ENCODE assay signal across 22 cellular contexts in genomic region chr12:120708646-120709045, GRCh38. TPM values are rescaled to one million over a fixed set of nuclear protein-coding genes. Genes with fewer than 3 reads are reported as not detected.
DNase-seq lines count a peak whose midpoint lies in the region; ATAC-seq and TF ChIP-seq lines count a peak whose summit lies in the region.
"Had no signal": no experiment of that assay in that cellular context is flagged by ENCODE, and none has a peak within 500 bp of the region (broad histone marks: within the 10 kb centered on the region; RNA-seq: fewer than 3 reads in every experiment).

No MANE protein-coding gene starts in this region.

- TF ChIP-seq CTCF in type B pancreatic cell (conservative IDR thresholded peaks at IDR 0.05) = no peak

- peak overlapping the region; percentile 30 for H3K4me3 Mint-ChIP-seq in activated naive CD8-positive, alpha-beta T cell
- H3K4me3 Mint-ChIP-seq in activated naive CD8-positive, alpha-beta T cell treated with anti-CD3 and anti-CD28 coated beads, Interleukin-2, amount 50 U/mL, for 24 hours = no peak overlapping the region
- H3K4me3 Mint-ChIP-seq in T-cell (peak overlapping the region in 2 of 3 donors; percentile 28 to 31), immature natural killer cell (peak overlapping the region in 3 of 5 donors; percentile 35 to 83 (median 50)), type B pancreatic cell (peak overlapping the region; percentile 52)
- H3K4me3 Mint-ChIP-seq: activated CD4-positive, alpha-beta T cell treated with anti-CD3 and anti-CD28 coated beads for 36 hours had no signal

- CTCF ChIA-PET in T-cell (lab: Charles Lee) = no interaction called here

- H3K27ac Mint-ChIP-seq in activated naive CD8-positive, alpha-beta T cell = no peak overlapping the region
- no peak overlapping the region for H3K27ac Mint-ChIP-seq in activated naive CD8-positive, alpha-beta T cell treated with anti-CD3 and anti-CD28 coated beads, Interleukin-2, amount 50 U/mL, for 24 hours
- peak overlapping the region in 1 of 2 donors; percentile 7 for H3K27ac Mint-ChIP-seq in T-cell
- peak overlapping the region in 2 of 6 donors; percentile 34 to 83 for H3K27ac Mint-ChIP-seq in immature natural killer cell
- peak overlapping the region; percentile 48 for H3K27ac Mint-ChIP-seq in type B pancreatic cell
- H3K27ac Mint-ChIP-seq: activated CD4-positive, alpha-beta T cell treated with anti-CD3 and anti-CD28 coated beads for 36 hours; activated naive CD4-positive, alpha-beta T cell treated with anti-CD3 and anti-CD28 coated beads, Interleukin-2, amount 50 U/mL, for 24 hours had no signal

- H3K4me1 Mint-ChIP-seq in activated naive CD8-positive, alpha-beta T cell (ENCODE audit: low read depth) = peaks cover 29% of the 10 kb centered on the region
- peaks cover 25% of the 10 kb centered on the region for H3K4me1 Mint-ChIP-seq in activated naive CD8-positive, alpha-beta T cell treated with anti-CD3 and anti-CD28 coated beads, Interleukin-2, amount 50 U/mL, for 24 hours
- H3K4me1 Mint-ChIP-seq in T-cell = peaks cover 29 to 38% (median 32%) of the 10 kb centered on the region in 3 donors
- peaks cover 28 to 29% of the 10 kb centered on the region in 2 donors for H3K4me1 Mint-ChIP-seq in immature natural killer cell
- H3K4me1 Mint-ChIP-seq in type B pancreatic cell (ENCODE audit: unreplicated experiment) = peaks cover 31% of the 10 kb centered on the region

- no peak for DNase-seq in activated naive CD8-positive, alpha-beta T cell treated with anti-CD3 and anti-CD28 coated beads, Interleukin-2, amount 50 U/mL, for 24 hours
- DNase-seq in T-cell (no peak), immature natural killer cell (no peak), type B pancreatic cell (ENCODE audit: extremely low spot score, unreplicated experiment) (no peak), epidermal melanocyte (ENCODE audit: insufficient read length, low spot score) (no peak), left colon (no peak)
- DNase-seq: ACHN; activated CD4-positive, alpha-beta T cell treated with anti-CD3 and anti-CD28 coated beads for 36 hours; activated T-cell treated with anti-CD3 and anti-CD28 coated beads, Interleukin-2, amount 50 U/mL, for 48 hours; DMS 273 treated with DMSO at 0.1 percent for 48 hours; head of caudate nucleus; left cardiac atrium; mesenchymal stem cell; MM.1S; NCI-H1436; NCI-H510A; occipital lobe; PC-3 had no signal

- no peaks in the 10 kb centered on the region for H3K27me3 Mint-ChIP-seq in activated naive CD8-positive, alpha-beta T cell
- H3K27me3 Mint-ChIP-seq in activated naive CD8-positive, alpha-beta T cell treated with anti-CD3 and anti-CD28 coated beads, Interleukin-2, amount 50 U/mL, for 24 hours = no peaks in the 10 kb centered on the region
- H3K27me3 Mint-ChIP-seq in T-cell (no peaks in the 10 kb centered on the region), immature natural killer cell (ENCODE audit: low read depth in 3 of 3) (no peaks in the 10 kb centered on the region), type B pancreatic cell (no peaks in the 10 kb centered on the region)
- H3K27me3 Mint-ChIP-seq: activated CD4-positive, alpha-beta T cell treated with anti-CD3 and anti-CD28 coated beads for 36 hours; activated naive CD4-positive, alpha-beta T cell treated with anti-CD3 and anti-CD28 coated beads, Interleukin-2, amount 50 U/mL, for 24 hours had no signal

- no peaks in the 10 kb centered on the region for H3K9me3 Mint-ChIP-seq in activated naive CD8-positive, alpha-beta T cell (ENCODE audit: low read depth)
- H3K9me3 Mint-ChIP-seq in activated naive CD8-positive, alpha-beta T cell treated with anti-CD3 and anti-CD28 coated beads, Interleukin-2, amount 50 U/mL, for 24 hours = no peaks in the 10 kb centered on the region
- no peaks in the 10 kb centered on the region for H3K9me3 Mint-ChIP-seq in T-cell
- H3K9me3 Mint-ChIP-seq in immature natural killer cell = no peaks in the 10 kb centered on the region
- H3K9me3 Mint-ChIP-seq in type B pancreatic cell = no peaks in the 10 kb centered on the region
- H3K9me3 Mint-ChIP-seq: activated naive CD4-positive, alpha-beta T cell treated with anti-CD3 and anti-CD28 coated beads, Interleukin-2, amount 50 U/mL, for 24 hours had no signal

- POLR2A ChIA-PET in T-cell (lab: Charles Lee) = interaction anchor here in 1 of 2 donors (0.5 kb wide), 1 partner anchor 66 kb away, joined by 8 read pairs; no protein-coding TSS in a partner anchor

- H3K36me3 Mint-ChIP-seq in activated naive CD8-positive, alpha-beta T cell = no peaks in the 10 kb centered on the region
- H3K36me3 Mint-ChIP-seq in activated naive CD8-positive, alpha-beta T cell treated with anti-CD3 and anti-CD28 coated beads, Interleukin-2, amount 50 U/mL, for 24 hours (ENCODE audit: low read depth) = peaks cover 9% of the 10 kb centered on the region
- H3K36me3 Mint-ChIP-seq in T-cell (peaks cover 2% of the 10 kb centered on the region), immature natural killer cell (peaks cover under 1 to 2% (median 2%) of the 10 kb centered on the region in 3 donors), type B pancreatic cell (peaks cover 4% of the 10 kb centered on the region)
- H3K36me3 Mint-ChIP-seq: activated naive CD4-positive, alpha-beta T cell treated with anti-CD3 and anti-CD28 coated beads, Interleukin-2, amount 50 U/mL, for 24 hours had no signal

- ATAC-seq in activated naive CD8-positive, alpha-beta T cell treated with anti-CD3 and anti-CD28 coated beads, Interleukin-2, amount 50 U/mL, for 24 hours = no peak
- ATAC-seq in T-cell (replicated peaks in 1 of 4) = no peak
- no peak for ATAC-seq in GM18909 (IDR thresholded peaks at IDR 0.05; ENCODE audit: poor library complexity, unreplicated experiment)
- no peak for ATAC-seq in left colon
- ATAC-seq: activated CD4-positive, alpha-beta T cell treated with anti-CD3 and anti-CD28 coated beads for 36 hours; left cardiac atrium; PC-3; Right ventricle myocardium inferior had no signal

- intact Hi-C loops in left colon (cut with DNase I, micrococcal nuclease) = no loop called here

RNA-seq across cellular contexts. Expression of gene UNC119B, which starts 1.6 kb away (rescaled TPM):
- total RNA-seq in T-cell (10 to 100 TPM; 14.3 to 26.1 (median 22.6) TPM), type B pancreatic cell (ENCODE audit: low replicate concordance) (39.2 and 57.2 TPM in 2 replicates), left colon (10 to 100 TPM; 15.1 to 27.5 TPM)
- polyA plus RNA-seq in immature natural killer cell = 1 to 10 TPM; 5.1 to 6.2 (median 5.8) TPM

RNA-seq across cellular contexts. Expression of gene ACADS, which starts 17.0 kb away (rescaled TPM):
- total RNA-seq in T-cell = 10 to 100 TPM in 4 of 5 donors, 1 to 10 TPM in 1; 7.5 to 22.5 (median 20.4) TPM
- 10 to 100 TPM; 27.1 to 48.3 (median 40.8) TPM for polyA plus RNA-seq in immature natural killer cell
- 12.1 and 16.4 TPM in 2 replicates for total RNA-seq in type B pancreatic cell (ENCODE audit: low replicate concordance)
- total RNA-seq in left colon = 100 to 1,000 TPM; 183 to 209 TPM

RNA-seq across cellular contexts. Expression of gene MLEC, which starts 21.7 kb away (rescaled TPM):
- total RNA-seq in T-cell = 10 to 100 TPM; 26.3 to 61.3 (median 55.3) TPM
- polyA plus RNA-seq in immature natural killer cell = 100 to 1,000 TPM in 1 of 3 donors, 10 to 100 TPM in 2; 77.7 to 109 (median 81.6) TPM
- 168 and 172 TPM in 2 replicates for total RNA-seq in type B pancreatic cell (ENCODE audit: low replicate concordance)
- 100 to 1,000 TPM; 271 to 278 TPM for total RNA-seq in left colon

Comparison
In these comparisons a context has a peak if more than half of its experiments do, and no peak if none do; other contexts are left out.
1. RNA of gene ACADS, which starts 17.0 kb away (total RNA-seq): 183 to 209 TPM in left colon; 7.5 to 22.5 TPM in T-cell and 12.1 to 16.4 TPM in type B pancreatic cell; every median in the first group is over 4 times any median in the second.